17 cellular contexts compared by ENCODE assay signal in the genomic region with DNA sequence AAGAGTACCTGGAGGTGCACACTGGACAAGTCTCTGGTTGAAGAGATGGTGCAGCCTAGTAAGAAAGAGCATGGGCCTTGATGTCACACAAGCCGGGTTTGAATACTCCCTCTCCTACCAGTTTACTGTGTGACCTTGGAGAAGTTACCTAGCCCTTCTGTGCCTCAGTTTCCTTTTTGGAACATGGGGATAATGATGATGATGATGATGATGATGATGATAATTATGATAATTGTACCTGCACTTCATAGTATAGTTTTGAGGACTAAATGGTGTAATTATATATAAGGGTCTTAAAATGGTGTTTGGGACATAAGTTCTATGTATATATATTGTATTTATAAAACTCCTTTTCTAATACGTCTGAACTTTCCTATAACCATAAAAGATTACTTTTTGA. TPM values are rescaled to one million over a fixed set of nuclear protein-coding genes. Genes with fewer than 3 reads are reported as not detected.
DNase-seq lines count a peak whose midpoint lies in the region; ATAC-seq and TF ChIP-seq lines count a peak whose summit lies in the region.
"Had no signal": no experiment of that assay in that cellular context is flagged by ENCODE, and none has a peak within 500 bp of the region (broad histone marks: within the 10 kb centered on the region; RNA-seq: fewer than 3 reads in every experiment).

No MANE protein-coding gene starts in this region.

- H3K27ac Mint-ChIP-seq in activated CD8-positive, alpha-beta memory T cell treated with anti-CD3 and anti-CD28 coated beads, Interleukin-2, amount 10 ng/mL, durations not matched to agents 7 days and 5 days, result no peak overlapping the region
- H3K27ac Mint-ChIP-seq in T-helper 17 cell (no peak overlapping the region), mesothelial cell of epicardium (peak overlapping the region; percentile 70)
- H3K27ac Mint-ChIP-seq: activated naive CD8-positive, alpha-beta T cell treated with anti-CD3 and anti-CD28 coated beads, Interleukin-2, amount 10 ng/mL, durations not matched to agents 7 days and 5 days had no signal

- no peak overlapping the region for H2AFZ ChIP-seq in OCI-LY7 (ENCODE audit: low read length)

- intact Hi-C loops in OCI-LY7 (cut with micrococcal nuclease; ENCODE audit: unreplicated experiment), result no loop called here

- peaks cover 2 to 12% (median 8%) of the 10 kb centered on the region in 3 donors for H3K4me1 ChIP-seq in skeletal muscle tissue (ENCODE audit: control insufficient read depth in 3 of 3, insufficient read depth in 3 of 3, low read length in 3 of 3)
- H3K4me1 ChIP-seq in OCI-LY7 (ENCODE audit: insufficient read depth, low read length, poor library complexity, severe bottlenecking), result no peaks in the 10 kb centered on the region
- peaks cover 11% of the 10 kb centered on the region for H3K4me1 ChIP-seq in suprapubic skin
- H3K4me1 ChIP-seq: pancreas had no signal

- TF ChIP-seq CTCF in mesothelial cell of epicardium (IDR thresholded peaks at IDR 0.05; ENCODE audit: unreplicated experiment), result no peak
- TF ChIP-seq CTCF in OCI-LY7 (conservative IDR thresholded peaks at IDR 0.05; ENCODE audit: low read length), result no peak
- no peak for TF ChIP-seq CTCF in suprapubic skin (IDR thresholded peaks at IDR 0.05)

- H3K4me3 ChIP-seq in skeletal muscle tissue (ENCODE audit: low read length in 3 of 3) (peak overlapping the region; percentile 81 to 87 (median 83)), OCI-LY7 (ENCODE audit: low read depth, low read length, poor library complexity, severe bottlenecking) (no peak overlapping the region), suprapubic skin (no peak overlapping the region)

- H3K27ac ChIP-seq in skeletal muscle tissue (ENCODE audit: low read depth, low read length) (peak overlapping the region; percentile 95), OCI-LY7 (ENCODE audit: low read depth, low read length, poor library complexity, severe bottlenecking) (no peak overlapping the region), suprapubic skin (no peak overlapping the region)
- H3K27ac ChIP-seq: pancreas had no signal

- no peak overlapping the region for H3K4me2 ChIP-seq in OCI-LY7 (ENCODE audit: low read length)

- H3K36me3 Mint-ChIP-seq in activated CD8-positive, alpha-beta memory T cell treated with anti-CD3 and anti-CD28 coated beads, Interleukin-2, amount 10 ng/mL, durations not matched to agents 7 days and 5 days, result no peaks in the 10 kb centered on the region
- peaks cover 3% of the 10 kb centered on the region for H3K36me3 Mint-ChIP-seq in T-helper 17 cell (ENCODE audit: low read depth)
- peaks cover 5% of the 10 kb centered on the region for H3K36me3 Mint-ChIP-seq in mesothelial cell of epicardium
- H3K36me3 Mint-ChIP-seq: activated naive CD8-positive, alpha-beta T cell treated with anti-CD3 and anti-CD28 coated beads, Interleukin-2, amount 10 ng/mL, durations not matched to agents 7 days and 5 days had no signal

- H3K27me3 ChIP-seq in skeletal muscle tissue (ENCODE audit: control insufficient read depth in 3 of 3, insufficient read depth in 3 of 3, low read length in 3 of 3) (no peaks in the 10 kb centered on the region), suprapubic skin (peaks cover 11% of the 10 kb centered on the region)

- H3K79me2 ChIP-seq in OCI-LY7 (ENCODE audit: insufficient read depth, low read depth, low read length), result no peaks in the 10 kb centered on the region

- H3K9me3 ChIP-seq in T-helper 17 cell (ENCODE audit: control insufficient read depth, low read length, poor library complexity, severe bottlenecking) (no peaks in the 10 kb centered on the region), skeletal muscle tissue (ENCODE audit: control insufficient read depth in 3 of 3, low read length in 3 of 3) (no peaks in the 10 kb centered on the region), OCI-LY7 (ENCODE audit: low read length) (no peaks in the 10 kb centered on the region), suprapubic skin (no peaks in the 10 kb centered on the region)
- H3K9me3 ChIP-seq: pancreas had no signal

- H4K20me1 ChIP-seq in OCI-LY7 (ENCODE audit: insufficient read depth, low read length), result no peaks in the 10 kb centered on the region

- no peak for TF ChIP-seq EP300 in suprapubic skin (IDR thresholded peaks at IDR 0.05)

- no peak for ATAC-seq in activated CD8-positive, alpha-beta memory T cell treated with anti-CD3 and anti-CD28 coated beads, Interleukin-2, amount 10 ng/mL, durations not matched to agents 7 days and 5 days
- no peak for ATAC-seq in T-helper 17 cell
- ATAC-seq: pancreas had no signal

- DNase-seq in activated CD8-positive, alpha-beta memory T cell treated with anti-CD3 and anti-CD28 coated beads, Interleukin-2, amount 10 ng/mL, durations not matched to agents 7 days and 5 days, result no peak
- no peak for DNase-seq in activated CD8-positive, alpha-beta memory T cell treated with anti-CD3 and anti-CD28 coated beads for 24 hours
- DNase-seq in T-helper 17 cell, result no peak
- DNase-seq in mesothelial cell of epicardium (ENCODE audit: low spot score in 2 of 2, unreplicated experiment in 2 of 2), result no peak
- no peak for DNase-seq in DMS 273 (lab: John Stamatoyannopoulos, UW; ENCODE audit: unreplicated experiment)
- DNase-seq in OCI-LY7 (ENCODE audit: low spot score), result no peak
- DNase-seq in suprapubic skin (ENCODE audit: low spot score in 2 of 2), result no peak
- DNase-seq: activated CD8-positive, alpha-beta memory T cell treated with anti-CD3 and anti-CD28 coated beads, Interleukin-2, amount 50 U/mL, for 48 hours; activated naive CD8-positive, alpha-beta T cell treated with anti-CD3 and anti-CD28 coated beads, Interleukin-2, amount 10 ng/mL, durations not matched to agents 7 days and 5 days; central memory CD4-positive, alpha-beta T cell; DMS 273 treated with DMSO at 0.1 percent for 48 hours; mesendoderm; NCI-H187 treated with DMSO at 0.1 percent for 48 hours; NCI-H524 treated with DMSO at 0.1 percent for 48 hours; pancreas; SW 1271 had no signal

- no TSS peak for BruUV-seq in OCI-LY7 (replicated peaks; lab: Mats Ljungman, UMichigan)

- no peaks in the 10 kb centered on the region for H3K9me2 ChIP-seq in OCI-LY7 (ENCODE audit: insufficient read depth, low read length)

- peaks cover 0 to 6% (median 2%) of the 10 kb centered on the region in 3 donors for H3K36me3 ChIP-seq in skeletal muscle tissue (ENCODE audit: control insufficient read depth in 3 of 3, insufficient read depth in 3 of 3, low read length in 3 of 3)
- no peaks in the 10 kb centered on the region for H3K36me3 ChIP-seq in OCI-LY7 (ENCODE audit: insufficient read depth, low read length)
- no peaks in the 10 kb centered on the region for H3K36me3 ChIP-seq in suprapubic skin
- H3K36me3 ChIP-seq: pancreas had no signal

- peaks cover 9% of the 10 kb centered on the region for H3K4me1 Mint-ChIP-seq in activated CD8-positive, alpha-beta memory T cell treated with anti-CD3 and anti-CD28 coated beads, Interleukin-2, amount 10 ng/mL, durations not matched to agents 7 days and 5 days
- H3K4me1 Mint-ChIP-seq in T-helper 17 cell, result peaks cover 11% of the 10 kb centered on the region
- H3K4me1 Mint-ChIP-seq in mesothelial cell of epicardium, result peaks cover 39% of the 10 kb centered on the region

- H3K9me3 Mint-ChIP-seq in activated CD8-positive, alpha-beta memory T cell treated with anti-CD3 and anti-CD28 coated beads, Interleukin-2, amount 10 ng/mL, durations not matched to agents 7 days and 5 days (ENCODE audit: low read depth), result no peaks in the 10 kb centered on the region
- H3K9me3 Mint-ChIP-seq in mesothelial cell of epicardium, result no peaks in the 10 kb centered on the region
- H3K9me3 Mint-ChIP-seq: activated naive CD8-positive, alpha-beta T cell treated with anti-CD3 and anti-CD28 coated beads, Interleukin-2, amount 10 ng/mL, durations not matched to agents 7 days and 5 days had no signal

- H3K4me3 Mint-ChIP-seq in activated CD8-positive, alpha-beta memory T cell treated with anti-CD3 and anti-CD28 coated beads, Interleukin-2, amount 10 ng/mL, durations not matched to agents 7 days and 5 days, result peak overlapping the region; percentile 23
- H3K4me3 Mint-ChIP-seq in T-helper 17 cell (peak overlapping the region; percentile 80), mesothelial cell of epicardium (peak overlapping the region; percentile 81)

- POLR2A ChIA-PET in OCI-LY7 (lab: Charles Lee), result no interaction called here

- WGBS in suprapubic skin, result 82% methylated on average over 2 of the region's 2 CpGs

- H3K9ac ChIP-seq in skeletal muscle tissue (ENCODE audit: low read depth in 1 of 3, low read length in 3 of 3), result no peak overlapping the region

- no peak for TF ChIP-seq POLR2A in suprapubic skin (IDR thresholded peaks at IDR 0.05)

- CTCF ChIA-PET in activated CD8-positive, alpha-beta memory T cell treated with anti-CD3 and anti-CD28 coated beads, Interleukin-2, amount 10 ng/mL, durations not matched to agents 7 days and 5 days (lab: Charles Lee), result no interaction called here
- CTCF ChIA-PET in OCI-LY7 (lab: Charles Lee; ENCODE audit: unreplicated experiment), result no interaction called here

- H3K27me3 Mint-ChIP-seq in activated CD8-positive, alpha-beta memory T cell treated with anti-CD3 and anti-CD28 coated beads, Interleukin-2, amount 10 ng/mL, durations not matched to agents 7 days and 5 days, result peaks cover 82% of the 10 kb centered on the region
- peaks cover 76% of the 10 kb centered on the region for H3K27me3 Mint-ChIP-seq in T-helper 17 cell
- H3K27me3 Mint-ChIP-seq in mesothelial cell of epicardium (ENCODE audit: low read depth), result no peaks in the 10 kb centered on the region

RNA-seq across cellular contexts. Expression of a gene that starts 41.7 kb away (rescaled TPM):
- total RNA-seq in activated CD8-positive, alpha-beta memory T cell treated with anti-CD3 and anti-CD28 coated beads, Interleukin-2, amount 10 ng/mL, durations not matched to agents 7 days and 5 days, result not detected
- total RNA-seq in T-helper 17 cell (not detected), mesothelial cell of epicardium (10.1 to 11.1 TPM (median 10.4 TPM) in 3 replicates), skeletal muscle tissue (52.2 TPM), OCI-LY7 (2022) (not detected in 2 replicates), suprapubic skin (not detected)
- not detected in 2 replicates for total RNA-seq in OCI-LY7 (2014; rRNA removed; shearing (Covaris generic))
- total RNA-seq: activated naive CD8-positive, alpha-beta T cell treated with anti-CD3 and anti-CD28 coated beads, Interleukin-2, amount 10 ng/mL, durations not matched to agents 7 days and 5 days had no signal

Comparison
In these comparisons a context has a peak if more than half of its experiments do, and no peak if none do; other contexts are left out.
1. H3K4me3 Mint-ChIP-seq: peak in every context shown above with its lines; median percentile 81 in mesothelial cell of epicardium; 80 in T-helper 17 cell; 23 in activated CD8-positive, alpha-beta memory T cell treated with anti-CD3 and anti-CD28 coated beads, Interleukin-2, amount 10 ng/mL, durations not matched to agents 7 days and 5 days.
2. H3K4me3 ChIP-seq: peak in skeletal muscle tissue (3 of 3); none in OCI-LY7 (single experiment) and suprapubic skin (single experiment).